Comparison of ENCODE assay signal across 16 cellular contexts in the genomic region with DNA sequence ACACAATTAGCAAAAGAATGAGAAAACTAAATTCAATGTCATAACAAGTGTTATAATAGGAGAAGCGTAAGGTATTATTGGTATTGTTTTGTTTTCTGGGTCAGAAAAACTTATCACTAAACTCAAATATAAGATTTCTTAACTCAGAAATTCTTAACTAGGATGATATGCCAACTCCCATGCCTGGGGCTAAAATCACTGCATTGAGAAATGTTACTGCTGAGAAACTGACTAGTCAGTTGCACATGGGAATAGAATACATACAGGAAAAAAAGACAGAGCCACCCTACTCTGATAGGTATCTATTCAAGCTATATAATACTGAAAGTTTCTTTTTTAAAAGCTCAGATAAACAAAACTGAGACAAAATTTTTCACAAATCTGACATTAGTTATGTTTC. TPM values are rescaled to one million over a fixed set of nuclear protein-coding genes. Genes with fewer than 3 reads are reported as not detected.
DNase-seq lines count a peak whose midpoint lies in the region; ATAC-seq, FAIRE-seq and TF ChIP-seq lines count a peak whose summit lies in the region.
"Had no signal": no experiment of that assay in that cellular context is flagged by ENCODE, and none has a peak within 500 bp of the region (broad histone marks: within the 10 kb centered on the region; RNA-seq: fewer than 3 reads in every experiment).

No MANE protein-coding gene starts in this region.

- peak; percentile 9 for DNase-seq in BJ (ENCODE audit: low read depth)
- DNase-seq in IMR-90, result peak; percentile 4
- peak; percentile 70 for DNase-seq in bronchial epithelial cell (ENCODE audit: low read depth)
- peak; percentile 42 for DNase-seq in iris pigment epithelial cell (ENCODE audit: low read depth)
- no peak for DNase-seq in GM19240 (ENCODE audit: insufficient read length, low spot score)
- no peak for DNase-seq in right cardiac atrium
- DNase-seq in stimulated activated naive CD4-positive, alpha-beta T cell treated with Interleukin-2 at 50 U/mL for 16 hours (lab: John Stamatoyannopoulos, UW), result no peak
- DNase-seq: activated CD4-positive, alpha-beta T cell treated with anti-CD3 and anti-CD28 coated beads for 4 hours; CD4-positive, alpha-beta memory T cell; dermis blood vessel endothelial cell; NCI-H1436; NCI-H69; occipital lobe had no signal

- no peak for TF ChIP-seq POLR2A in IMR-90 (IDR thresholded peaks at IDR 0.05; ENCODE audit: low read depth, low read length)

- ATAC-seq in IMR-90 (ENCODE audit: low read depth) (no peak), GM21717 (IDR thresholded peaks at IDR 0.05; ENCODE audit: unreplicated experiment) (no peak), right cardiac atrium (no peak)

- no peak overlapping the region for H3K14ac ChIP-seq in IMR-90 (replicated peaks; ENCODE audit: low read depth, low read length)

- H3K9ac ChIP-seq in IMR-90 (ENCODE audit: low read depth, low read length), result no peak overlapping the region

- WGBS in IMR-90 (ENCODE audit: extremely low coverage in 2 of 2, insufficient read length in 1 of 2), 2 experiments, result no CpG with 5 or more reads among the region's 1 CpG
- WGBS in right cardiac atrium, result 98% methylated on average over 1 of the region's 1 CpG

- H2AFZ ChIP-seq in IMR-90 (replicated peaks; ENCODE audit: low read length, poor library complexity), result no peak overlapping the region

- BruUV-seq in IMR-90 (replicated peaks; lab: Mats Ljungman, UMichigan), result no TSS peak

- H3K56ac ChIP-seq in IMR-90 (ENCODE audit: extremely low read depth, insufficient read depth, low read length), result no peak overlapping the region

- no peak overlapping the region for H2BK5ac ChIP-seq in IMR-90 (ENCODE audit: low read depth, low read length, poor library complexity, severe bottlenecking)

- no peak overlapping the region for H2AK9ac ChIP-seq in IMR-90 (replicated peaks; ENCODE audit: low read depth, low read length, poor library complexity)

- no peaks in the 10 kb centered on the region for H3K9me1 ChIP-seq in IMR-90 (ENCODE audit: insufficient read depth, low read length)

- H4K8ac ChIP-seq in IMR-90 (ENCODE audit: low read depth in 2 of 2, low read length in 2 of 2), result no peak overlapping the region

- intact Hi-C loops in IMR-90 (cut with micrococcal nuclease) (no loop called here), right cardiac atrium (cut with DNase I) (no loop called here)

- TF ChIP-seq CTCF in BJ (IDR thresholded peaks at IDR 0.05; ENCODE audit: insufficient read depth, low read depth, low read length) (no peak), IMR-90 (conservative IDR thresholded peaks at IDR 0.05; ENCODE audit: low read depth, low read length) (no peak), bronchial epithelial cell (IDR thresholded peaks at IDR 0.05; ENCODE audit: insufficient read depth, low read length, severe bottlenecking) (no peak)

- no peaks in the 10 kb centered on the region for H4K20me1 ChIP-seq in IMR-90 (ENCODE audit: insufficient read depth, low read length)

- H3K18ac ChIP-seq in IMR-90 (ENCODE audit: low read depth, low read length), result no peak overlapping the region

- no peaks in the 10 kb centered on the region for H3K9me3 ChIP-seq in IMR-90 (ENCODE audit: control insufficient read depth, insufficient read depth, low read length)
- no peaks in the 10 kb centered on the region for H3K9me3 ChIP-seq in right cardiac atrium (ENCODE audit: control insufficient read depth, low read length)

- CTCF ChIA-PET in BJ (lab: Yijun Ruan, JAX), result no interaction called here
- CTCF ChIA-PET in IMR-90 (lab: Yijun Ruan, JAX), result interaction anchor here (0.6 kb wide), 1 partner anchor 39 kb away, joined by 3 read pairs; no protein-coding TSS in a partner anchor

- no peak overlapping the region for H2BK20ac ChIP-seq in IMR-90 (ENCODE audit: low read depth, low read length)

- no peak overlapping the region for H3K4me2 ChIP-seq in IMR-90 (ENCODE audit: low read depth, low read length)

- no peaks in the 10 kb centered on the region for H3K79me1 ChIP-seq in IMR-90 (ENCODE audit: low read depth in 1 of 2, low read length in 2 of 2)

- dilution Hi-C loops in IMR-90 (cut with HindIII; ENCODE audit: low sequenced_read_pairs, unreplicated experiment), result no loop called here

- no peak overlapping the region for H4K5ac ChIP-seq in IMR-90 (ENCODE audit: low read depth, low read length)

- H3K27me3 ChIP-seq in BJ (ENCODE audit: control insufficient read depth, insufficient read depth, low read length) (no peaks in the 10 kb centered on the region), IMR-90 (ENCODE audit: control insufficient read depth, insufficient read depth, low read length) (no peaks in the 10 kb centered on the region), bronchial epithelial cell (ENCODE audit: control insufficient read depth, insufficient read depth, low read length) (no peaks in the 10 kb centered on the region), right cardiac atrium (ENCODE audit: control insufficient read depth, insufficient read depth) (no peaks in the 10 kb centered on the region)
- H3K27me3 ChIP-seq: cardiac muscle cell had no signal

- H3K23ac ChIP-seq in IMR-90 (ENCODE audit: low read depth, low read length), result no peak overlapping the region

- in situ Hi-C loops in IMR-90 (cut with MboI; ENCODE audit: low sequenced_read_pairs), result no loop called here

- no peak overlapping the region for H2AK5ac ChIP-seq in IMR-90 (ENCODE audit: low read depth, low read length)

- no peak overlapping the region for H2BK15ac ChIP-seq in IMR-90 (ENCODE audit: low read depth, low read length)

- H3K4me3 ChIP-seq in BJ (ENCODE audit: low read depth, low read length) (no peak overlapping the region), IMR-90 (ENCODE audit: insufficient read depth, low read depth, low read length) (no peak overlapping the region), bronchial epithelial cell (ENCODE audit: low read depth, low read length) (no peak overlapping the region), right cardiac atrium (ENCODE audit: low read length) (no peak overlapping the region)
- H3K4me3 ChIP-seq: cardiac muscle cell had no signal

- H4K91ac ChIP-seq in IMR-90 (ENCODE audit: insufficient read depth, low read depth, low read length), result no peak overlapping the region

- no peak for FAIRE-seq in bronchial epithelial cell (lab: Jason Lieb, UNC)

- POLR2A ChIA-PET in BJ (lab: Charles Lee) (no interaction called here), IMR-90 (lab: Charles Lee; ENCODE audit: unreplicated experiment) (no interaction called here)

- TF ChIP-seq RAD21 in IMR-90 (IDR thresholded peaks at IDR 0.05; ENCODE audit: low read length), result no peak

- H3K4me1 ChIP-seq in IMR-90 (ENCODE audit: control insufficient read depth, insufficient read depth, low read length) (no peaks in the 10 kb centered on the region), right cardiac atrium (ENCODE audit: control insufficient read depth, insufficient read depth, low read length) (no peaks in the 10 kb centered on the region)

- H3K36me3 ChIP-seq in BJ (ENCODE audit: control insufficient read depth, insufficient read depth, low read length), result no peaks in the 10 kb centered on the region
- 0 out of 2 replicates have a peak, but pooled peaks cover 7% of the 10 kb centered on the region for H3K36me3 ChIP-seq in IMR-90 (ENCODE audit: control insufficient read depth, insufficient read depth, low read length)
- no peaks in the 10 kb centered on the region for H3K36me3 ChIP-seq in bronchial epithelial cell (ENCODE audit: control insufficient read depth, insufficient read depth, low read length)

- H2BK120ac ChIP-seq in IMR-90 (ENCODE audit: low read depth, low read length), result no peak overlapping the region

- H3K4ac ChIP-seq in IMR-90 (ENCODE audit: low read depth, low read length), result no peak overlapping the region

- no peak overlapping the region for H3K27ac ChIP-seq in IMR-90 (ENCODE audit: insufficient read depth, low read length)
- no peak overlapping the region for H3K27ac ChIP-seq in right cardiac atrium (ENCODE audit: low read length)
- H3K27ac ChIP-seq: cardiac muscle cell, epithelial cell of prostate had no signal

TF ChIP-seq in IMR-90, 13 proteins besides CTCF, POLR2A, EP300 and RAD21:
- TF ChIP-seq MAFK (IDR thresholded peaks at IDR 0.05; ENCODE audit: low read depth, low read length), result no peak
- TF ChIP-seq MXI1 (IDR thresholded peaks at IDR 0.05; ENCODE audit: borderline replicate concordance, low read depth, low read length), result no peak
- TF ChIP-seq RCOR1 (IDR thresholded peaks at IDR 0.05; ENCODE audit: insufficient replicate concordance, low read length), result no peak
- no peak for TF ChIP-seq NFE2L2 (IDR thresholded peaks at IDR 0.05; ENCODE audit: low read depth, low read length)
- TF ChIP-seq CEBPB (IDR thresholded peaks at IDR 0.05; ENCODE audit: low read depth, low read length), result no peak
- TF ChIP-seq BHLHE40 (IDR thresholded peaks at IDR 0.05; ENCODE audit: low read depth, low read length), result no peak
- no peak for TF ChIP-seq SMC3 (IDR thresholded peaks at IDR 0.05; ENCODE audit: low read depth, low read length)
- TF ChIP-seq FOS (IDR thresholded peaks at IDR 0.05; ENCODE audit: low read depth, low read length), result no peak
- TF ChIP-seq CHD1 (IDR thresholded peaks at IDR 0.05; ENCODE audit: low read depth, low read length), result no peak
- TF ChIP-seq USF2 (IDR thresholded peaks at IDR 0.05; ENCODE audit: low read depth, low read length), result no peak

RNA-seq across cellular contexts. Expression of gene PRPF38A, which starts 56.3 kb away (rescaled TPM):
- polyA plus RNA-seq in BJ (2011; rRNA removed), result 14.2 and 19.6 TPM in 2 replicates
- polyA minus RNA-seq in BJ (2011; rRNA and poly(A)+ RNA removed), result 12.3 and 14.5 TPM in 2 replicates
- 17.2 and 23.5 TPM in 2 replicates for total RNA-seq in IMR-90 (2012; rRNA removed)
- 14.9 and 19.0 TPM in 2 replicates for polyA plus RNA-seq in IMR-90 (2012; rRNA removed)
- polyA plus RNA-seq in IMR-90 (2012; cell fraction: cytosol; rRNA removed), result 7.7 and 16.6 TPM in 2 replicates
- 10.3 and 43.7 TPM in 2 replicates for polyA plus RNA-seq in IMR-90 (2012; cell fraction: nucleus; rRNA removed; ENCODE audit: low replicate concordance)
- 6.6 and 8.7 TPM in 2 replicates for total RNA-seq in bronchial epithelial cell
- 10 to 100 TPM; 18.0 to 26.3 (median 23.6) TPM for total RNA-seq in right cardiac atrium
- polyA plus RNA-seq in right cardiac atrium, result 9.2 TPM

RNA-seq across cellular contexts. Expression of gene ORC1, which starts 56.5 kb away (rescaled TPM):
- polyA plus RNA-seq in BJ (2011; rRNA removed) (2.8 and 3.1 TPM in 2 replicates), IMR-90 (2012; rRNA removed) (5.9 and 6.3 TPM in 2 replicates), right cardiac atrium (0.07 TPM)
- 1.6 and 3.1 TPM in 2 replicates for polyA minus RNA-seq in BJ (2011; rRNA and poly(A)+ RNA removed)
- total RNA-seq in IMR-90 (2012; rRNA removed) (9.7 and 10.6 TPM in 2 replicates), bronchial epithelial cell (0.26 TPM in 2 replicates), right cardiac atrium (under 1 TPM; 0.08 to 0.47 (median 0.23) TPM)
- 1.9 and 2.9 TPM in 2 replicates for polyA plus RNA-seq in IMR-90 (2012; cell fraction: cytosol; rRNA removed)
- 3.2 and 3.3 TPM in 2 replicates for polyA plus RNA-seq in IMR-90 (2012; cell fraction: nucleus; rRNA removed; ENCODE audit: low replicate concordance)

Comparison
In these comparisons a context has a peak if more than half of its experiments do, and no peak if none do; other contexts are left out.
1. DNase-seq: peak in BJ (single experiment), IMR-90 (single experiment), bronchial epithelial cell (single experiment) and iris pigment epithelial cell (single experiment); none in GM19240 (single experiment), right cardiac atrium (0 of 3) and stimulated activated naive CD4-positive, alpha-beta T cell treated with Interleukin-2 at 50 U/mL for 16 hours (single experiment).